1 cellular context compared by ENCODE assay signal in the genomic region with DNA sequence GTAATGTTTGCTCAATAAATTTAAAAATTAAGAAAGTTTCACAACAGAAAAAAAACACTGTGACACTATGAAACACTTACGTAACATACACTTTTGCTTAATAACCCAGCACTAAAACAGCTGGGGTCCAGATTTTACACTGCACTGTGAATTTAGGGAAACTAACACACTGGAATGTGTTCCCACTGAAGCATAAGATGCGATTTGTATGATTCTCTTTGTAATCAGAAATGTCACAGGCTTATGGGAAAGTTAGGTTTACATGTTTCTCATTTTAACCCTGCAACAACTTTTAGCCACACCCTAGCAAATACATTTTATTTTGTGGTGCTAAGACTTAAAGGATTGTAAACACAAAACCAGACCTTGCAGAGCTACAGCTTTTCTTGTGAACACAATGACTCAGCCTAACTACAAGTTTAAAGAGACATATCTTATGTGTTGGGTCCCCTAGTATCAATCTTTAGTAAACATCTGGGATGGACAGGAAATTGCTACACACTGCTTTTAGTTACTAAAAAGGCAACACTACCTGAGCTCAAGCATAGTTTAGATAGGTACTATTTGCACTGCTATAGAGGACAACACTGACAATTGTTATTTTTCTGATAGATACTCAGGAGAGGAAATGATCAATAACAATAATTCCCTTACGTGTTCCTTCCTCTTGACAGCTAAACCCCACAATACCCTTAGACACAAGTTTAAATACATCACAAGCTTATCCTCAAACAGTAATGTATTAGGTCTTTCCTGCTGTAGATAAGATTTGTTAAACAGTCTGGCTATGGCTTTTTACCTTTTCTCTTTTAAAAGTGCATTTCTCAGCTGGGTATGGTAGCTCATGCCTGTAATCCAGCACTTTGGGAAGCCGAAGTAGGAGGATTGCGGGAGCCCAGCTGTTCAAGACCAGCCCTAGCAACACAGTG.
A peak's percentile ranks its signal among the peaks of the same experiment; 100 is the strongest.
TF ChIP-seq lines count a peak whose summit lies in the region.

No MANE protein-coding gene starts in this region.

TF ChIP-seq in HepG2, 621 proteins besides CTCF, POLR2A, EP300 and RAD21 (continued from another document and continues in another):
- TF ChIP-seq, protein P1, sequence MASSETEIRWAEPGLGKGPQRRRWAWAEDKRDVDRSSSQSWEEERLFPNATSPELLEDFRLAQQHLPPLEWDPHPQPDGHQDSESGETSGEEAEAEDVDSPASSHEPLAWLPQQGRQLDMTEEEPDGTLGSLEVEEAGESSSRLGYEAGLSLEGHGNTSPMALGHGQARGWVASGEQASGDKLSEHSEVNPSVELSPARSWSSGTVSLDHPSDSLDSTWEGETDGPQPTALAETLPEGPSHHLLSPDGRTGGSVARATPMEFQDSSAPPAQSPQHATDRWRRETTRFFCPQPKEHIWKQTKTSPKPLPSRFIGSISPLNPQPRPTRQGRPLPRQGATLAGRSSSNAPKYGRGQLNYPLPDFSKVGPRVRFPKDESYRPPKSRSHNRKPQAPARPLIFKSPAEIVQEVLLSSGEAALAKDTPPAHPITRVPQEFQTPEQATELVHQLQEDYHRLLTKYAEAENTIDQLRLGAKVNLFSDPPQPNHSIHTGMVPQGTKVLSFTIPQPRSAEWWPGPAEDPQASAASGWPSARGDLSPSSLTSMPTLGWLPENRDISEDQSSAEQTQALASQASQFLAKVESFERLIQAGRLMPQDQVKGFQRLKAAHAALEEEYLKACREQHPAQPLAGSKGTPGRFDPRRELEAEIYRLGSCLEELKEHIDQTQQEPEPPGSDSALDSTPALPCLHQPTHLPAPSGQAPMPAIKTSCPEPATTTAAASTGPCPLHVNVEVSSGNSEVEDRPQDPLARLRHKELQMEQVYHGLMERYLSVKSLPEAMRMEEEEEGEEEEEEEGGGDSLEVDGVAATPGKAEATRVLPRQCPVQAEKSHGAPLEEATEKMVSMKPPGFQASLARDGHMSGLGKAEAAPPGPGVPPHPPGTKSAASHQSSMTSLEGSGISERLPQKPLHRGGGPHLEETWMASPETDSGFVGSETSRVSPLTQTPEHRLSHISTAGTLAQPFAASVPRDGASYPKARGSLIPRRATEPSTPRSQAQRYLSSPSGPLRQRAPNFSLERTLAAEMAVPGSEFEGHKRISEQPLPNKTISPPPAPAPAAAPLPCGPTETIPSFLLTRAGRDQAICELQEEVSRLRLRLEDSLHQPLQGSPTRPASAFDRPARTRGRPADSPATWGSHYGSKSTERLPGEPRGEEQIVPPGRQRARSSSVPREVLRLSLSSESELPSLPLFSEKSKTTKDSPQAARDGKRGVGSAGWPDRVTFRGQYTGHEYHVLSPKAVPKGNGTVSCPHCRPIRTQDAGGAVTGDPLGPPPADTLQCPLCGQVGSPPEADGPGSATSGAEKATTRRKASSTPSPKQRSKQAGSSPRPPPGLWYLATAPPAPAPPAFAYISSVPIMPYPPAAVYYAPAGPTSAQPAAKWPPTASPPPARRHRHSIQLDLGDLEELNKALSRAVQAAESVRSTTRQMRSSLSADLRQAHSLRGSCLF (CRISPR knock-in tag; IDR thresholded peaks at IDR 0.05; ENCODE audit: borderline replicate concordance): no peak
- no peak for TF ChIP-seq ZSCAN20 (CRISPR knock-in tag; IDR thresholded peaks at IDR 0.05; ENCODE audit: borderline replicate concordance)
- TF ChIP-seq, protein P2, sequence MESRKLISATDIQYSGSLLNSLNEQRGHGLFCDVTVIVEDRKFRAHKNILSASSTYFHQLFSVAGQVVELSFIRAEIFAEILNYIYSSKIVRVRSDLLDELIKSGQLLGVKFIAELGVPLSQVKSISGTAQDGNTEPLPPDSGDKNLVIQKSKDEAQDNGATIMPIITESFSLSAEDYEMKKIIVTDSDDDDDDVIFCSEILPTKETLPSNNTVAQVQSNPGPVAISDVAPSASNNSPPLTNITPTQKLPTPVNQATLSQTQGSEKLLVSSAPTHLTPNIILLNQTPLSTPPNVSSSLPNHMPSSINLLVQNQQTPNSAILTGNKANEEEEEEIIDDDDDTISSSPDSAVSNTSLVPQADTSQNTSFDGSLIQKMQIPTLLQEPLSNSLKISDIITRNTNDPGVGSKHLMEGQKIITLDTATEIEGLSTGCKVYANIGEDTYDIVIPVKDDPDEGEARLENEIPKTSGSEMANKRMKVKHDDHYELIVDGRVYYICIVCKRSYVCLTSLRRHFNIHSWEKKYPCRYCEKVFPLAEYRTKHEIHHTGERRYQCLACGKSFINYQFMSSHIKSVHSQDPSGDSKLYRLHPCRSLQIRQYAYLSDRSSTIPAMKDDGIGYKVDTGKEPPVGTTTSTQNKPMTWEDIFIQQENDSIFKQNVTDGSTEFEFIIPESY (CRISPR knock-in tag; IDR thresholded peaks at IDR 0.05): no peak
- peak; percentile 58 for TF ChIP-seq ASH2L (IDR thresholded peaks at IDR 0.05; ENCODE audit: insufficient read length, low read depth, low read length)
- TF ChIP-seq ZNF776 (CRISPR knock-in tag; IDR thresholded peaks at IDR 0.05): no peak
- peak; percentile 86 for TF ChIP-seq ZSCAN31 (CRISPR knock-in tag; IDR thresholded peaks at IDR 0.05; ENCODE audit: low read depth)
- no peak for TF ChIP-seq EZH2 (conservative IDR thresholded peaks at IDR 0.05; ENCODE audit: low read depth, low read length)
- no peak; the same call in 1 of the 2 replicates for TF ChIP-seq ZNF275 (CRISPR knock-in tag; IDR thresholded peaks at IDR 0.05; ENCODE audit: borderline replicate concordance)
- TF ChIP-seq SPEN (CRISPR knock-in tag; IDR thresholded peaks at IDR 0.05; ENCODE audit: low read depth): no peak
- TF ChIP-seq, protein P3, sequence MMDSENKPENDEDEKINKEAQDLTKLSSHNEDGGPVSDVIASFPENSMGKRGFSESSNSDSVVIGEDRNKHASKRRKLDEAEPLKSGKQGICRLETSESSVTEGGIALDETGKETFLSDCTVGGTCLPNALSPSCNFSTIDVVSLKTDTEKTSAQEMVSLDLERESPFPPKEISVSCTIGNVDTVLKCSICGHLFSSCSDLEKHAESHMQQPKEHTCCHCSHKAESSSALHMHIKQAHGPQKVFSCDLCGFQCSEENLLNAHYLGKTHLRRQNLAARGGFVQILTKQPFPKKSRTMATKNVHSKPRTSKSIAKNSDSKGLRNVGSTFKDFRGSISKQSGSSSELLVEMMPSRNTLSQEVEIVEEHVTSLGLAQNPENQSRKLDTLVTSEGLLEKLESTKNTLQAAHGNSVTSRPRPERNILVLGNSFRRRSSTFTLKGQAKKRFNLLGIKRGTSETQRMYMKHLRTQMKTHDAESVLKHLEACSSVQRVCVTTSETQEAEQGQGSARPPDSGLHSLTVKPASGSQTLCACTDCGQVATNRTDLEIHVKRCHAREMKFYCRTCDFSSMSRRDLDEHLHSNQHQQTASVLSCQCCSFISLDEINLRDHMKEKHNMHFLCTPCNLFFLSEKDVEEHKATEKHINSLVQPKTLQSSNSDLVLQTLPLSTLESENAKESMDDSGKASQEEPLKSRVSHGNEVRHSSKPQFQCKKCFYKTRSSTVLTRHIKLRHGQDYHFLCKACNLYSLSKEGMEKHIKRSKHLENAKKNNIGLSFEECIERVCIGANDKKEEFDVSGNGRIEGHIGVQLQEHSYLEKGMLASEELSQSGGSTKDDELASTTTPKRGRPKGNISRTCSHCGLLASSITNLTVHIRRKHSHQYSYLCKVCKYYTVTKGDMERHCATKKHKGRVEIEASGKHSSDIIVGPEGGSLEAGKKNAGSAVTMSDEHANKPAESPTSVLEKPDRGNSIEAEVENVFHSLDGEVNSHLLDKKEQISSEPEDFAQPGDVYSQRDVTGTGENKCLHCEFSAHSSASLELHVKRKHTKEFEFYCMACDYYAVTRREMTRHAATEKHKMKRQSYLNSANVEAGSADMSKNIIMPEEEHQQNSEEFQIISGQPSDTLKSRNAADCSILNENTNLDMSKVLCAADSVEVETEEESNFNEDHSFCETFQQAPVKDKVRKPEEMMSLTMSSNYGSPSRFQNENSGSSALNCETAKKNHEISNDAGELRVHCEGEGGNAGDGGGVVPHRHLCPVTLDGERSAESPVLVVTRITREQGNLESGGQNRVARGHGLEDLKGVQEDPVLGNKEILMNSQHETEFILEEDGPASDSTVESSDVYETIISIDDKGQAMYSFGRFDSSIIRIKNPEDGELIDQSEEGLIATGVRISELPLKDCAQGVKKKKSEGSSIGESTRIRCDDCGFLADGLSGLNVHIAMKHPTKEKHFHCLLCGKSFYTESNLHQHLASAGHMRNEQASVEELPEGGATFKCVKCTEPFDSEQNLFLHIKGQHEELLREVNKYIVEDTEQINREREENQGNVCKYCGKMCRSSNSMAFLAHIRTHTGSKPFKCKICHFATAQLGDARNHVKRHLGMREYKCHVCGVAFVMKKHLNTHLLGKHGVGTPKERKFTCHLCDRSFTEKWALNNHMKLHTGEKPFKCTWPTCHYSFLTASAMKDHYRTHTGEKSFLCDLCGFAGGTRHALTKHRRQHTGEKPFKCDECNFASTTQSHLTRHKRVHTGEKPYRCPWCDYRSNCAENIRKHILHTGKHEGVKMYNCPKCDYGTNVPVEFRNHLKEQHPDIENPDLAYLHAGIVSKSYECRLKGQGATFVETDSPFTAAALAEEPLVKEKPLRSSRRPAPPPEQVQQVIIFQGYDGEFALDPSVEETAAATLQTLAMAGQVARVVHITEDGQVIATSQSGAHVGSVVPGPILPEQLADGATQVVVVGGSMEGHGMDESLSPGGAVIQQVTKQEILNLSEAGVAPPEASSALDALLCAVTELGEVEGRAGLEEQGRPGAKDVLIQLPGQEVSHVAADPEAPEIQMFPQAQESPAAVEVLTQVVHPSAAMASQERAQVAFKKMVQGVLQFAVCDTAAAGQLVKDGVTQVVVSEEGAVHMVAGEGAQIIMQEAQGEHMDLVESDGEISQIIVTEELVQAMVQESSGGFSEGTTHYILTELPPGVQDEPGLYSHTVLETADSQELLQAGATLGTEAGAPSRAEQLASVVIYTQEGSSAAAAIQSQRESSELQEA (CRISPR knock-in tag; IDR thresholded peaks at IDR 0.05; ENCODE audit: not compliant biosample characterization): no peak
- TF ChIP-seq ZNF251 (CRISPR knock-in tag; IDR thresholded peaks at IDR 0.05): no peak
- TF ChIP-seq RNF219 (CRISPR knock-in tag; IDR thresholded peaks at IDR 0.05): peak; percentile 90
- TF ChIP-seq, protein P4, sequence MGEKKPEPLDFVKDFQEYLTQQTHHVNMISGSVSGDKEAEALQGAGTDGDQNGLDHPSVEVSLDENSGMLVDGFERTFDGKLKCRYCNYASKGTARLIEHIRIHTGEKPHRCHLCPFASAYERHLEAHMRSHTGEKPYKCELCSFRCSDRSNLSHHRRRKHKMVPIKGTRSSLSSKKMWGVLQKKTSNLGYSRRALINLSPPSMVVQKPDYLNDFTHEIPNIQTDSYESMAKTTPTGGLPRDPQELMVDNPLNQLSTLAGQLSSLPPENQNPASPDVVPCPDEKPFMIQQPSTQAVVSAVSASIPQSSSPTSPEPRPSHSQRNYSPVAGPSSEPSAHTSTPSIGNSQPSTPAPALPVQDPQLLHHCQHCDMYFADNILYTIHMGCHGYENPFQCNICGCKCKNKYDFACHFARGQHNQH (CRISPR knock-in tag; IDR thresholded peaks at IDR 0.05): peak; percentile 99
- no peak for TF ChIP-seq ZNF564 (CRISPR knock-in tag; IDR thresholded peaks at IDR 0.05)
- peak; percentile 86 for TF ChIP-seq RARA (CRISPR knock-in tag; IDR thresholded peaks at IDR 0.05)
- peak; percentile 86 for TF ChIP-seq PPARG (CRISPR knock-in tag; conservative IDR thresholded peaks at IDR 0.05)
- 0 out of 2 replicates have a peak, but pooled peaks have one; percentile 33 for TF ChIP-seq MAX (IDR thresholded peaks at IDR 0.05)
- TF ChIP-seq PHB2 (IDR thresholded peaks at IDR 0.05; ENCODE audit: partially characterized antibody): no peak
- peak; percentile 45 for TF ChIP-seq MAFF (IDR thresholded peaks at IDR 0.05; ENCODE audit: low read depth, low read length)
- TF ChIP-seq, protein P5, sequence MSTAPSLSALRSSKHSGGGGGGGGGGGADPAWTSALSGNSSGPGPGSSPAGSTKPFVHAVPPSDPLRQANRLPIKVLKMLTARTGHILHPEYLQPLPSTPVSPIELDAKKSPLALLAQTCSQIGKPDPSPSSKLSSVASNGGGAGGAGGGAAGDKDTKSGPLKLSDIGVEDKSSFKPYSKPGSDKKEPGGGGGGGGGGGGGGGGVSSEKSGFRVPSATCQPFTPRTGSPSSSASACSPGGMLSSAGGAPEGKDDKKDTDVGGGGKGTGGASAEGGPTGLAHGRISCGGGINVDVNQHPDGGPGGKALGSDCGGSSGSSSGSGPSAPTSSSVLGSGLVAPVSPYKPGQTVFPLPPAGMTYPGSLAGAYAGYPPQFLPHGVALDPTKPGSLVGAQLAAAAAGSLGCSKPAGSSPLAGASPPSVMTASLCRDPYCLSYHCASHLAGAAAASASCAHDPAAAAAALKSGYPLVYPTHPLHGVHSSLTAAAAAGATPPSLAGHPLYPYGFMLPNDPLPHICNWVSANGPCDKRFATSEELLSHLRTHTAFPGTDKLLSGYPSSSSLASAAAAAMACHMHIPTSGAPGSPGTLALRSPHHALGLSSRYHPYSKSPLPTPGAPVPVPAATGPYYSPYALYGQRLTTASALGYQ (CRISPR knock-in tag; IDR thresholded peaks at IDR 0.05): peak; percentile 97; the same call in 1 of the 2 replicates
